In the genomic region with DNA sequence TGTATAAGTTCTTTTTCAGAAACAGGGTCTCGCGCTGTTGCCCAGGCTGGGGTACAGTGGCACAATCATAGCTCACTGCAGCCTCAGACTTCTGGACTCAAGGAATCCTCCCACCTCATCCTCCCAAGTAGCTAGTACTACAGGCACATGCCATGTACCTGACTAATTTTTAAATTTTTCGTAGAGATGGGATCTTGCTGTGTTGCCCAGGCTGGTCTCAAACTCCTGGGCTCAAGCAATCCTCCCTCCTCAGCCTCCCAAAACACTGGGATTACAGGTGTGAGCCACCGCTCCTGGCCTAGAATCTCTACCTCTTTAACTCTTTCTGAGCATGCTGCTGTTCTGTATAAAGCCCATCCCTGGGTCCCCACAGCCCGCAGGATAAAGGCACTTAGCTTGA, we compare ENCODE assay signal across 3 cellular contexts. TPM values are rescaled to one million over a fixed set of nuclear protein-coding genes. Genes with fewer than 3 reads are reported as not detected.
"Had no signal": no experiment of that assay in that cellular context is flagged by ENCODE, and none has a peak within 500 bp of the region (broad histone marks: within the 10 kb centered on the region; RNA-seq: fewer than 3 reads in every experiment).

No MANE protein-coding gene starts in this region.

RNA-seq across cellular contexts. Expression of gene GATA3, which starts 23.3 kb away (rescaled TPM):
- total RNA-seq: OCI-LY7, SJSA1, SK-MEL-5 had no signal
